8 cellular contexts compared by ENCODE assay signal in genomic region chr3:61561374-61562041, GRCh38. TPM values are rescaled to one million over a fixed set of nuclear protein-coding genes. Genes with fewer than 3 reads are reported as not detected.
DNase-seq lines count a peak whose midpoint lies in the region; ATAC-seq and TF ChIP-seq lines count a peak whose summit lies in the region.

Gene PTPRG, plus strand, starts transcription at chr3:61561571. Its CDS starts 717 bp downstream, at chr3:61562288.

- H3K4me2 ChIP-seq in trophoblast cell (ENCODE audit: low read length) = peak within 1 kb of the TSS; percentile 88

- H3K79me2 ChIP-seq in trophoblast cell (ENCODE audit: control insufficient read depth, insufficient read depth, low read length, poor library complexity) = peaks cover 14% of the 10 kb centered on the region

- H3K36me3 ChIP-seq in right atrium auricular region (no peaks in the 10 kb centered on the region), trophoblast cell (ENCODE audit: control insufficient read depth in 1 of 2, insufficient read depth in 2 of 2, low read length in 2 of 2) (no peaks in the 10 kb centered on the region)

- H2BK120ac ChIP-seq in trophoblast cell (ENCODE audit: insufficient read depth, low read length, poor library complexity) = peak within 1 kb of the TSS; percentile 94

- H4K91ac ChIP-seq in trophoblast cell (ENCODE audit: low read depth, low read length) = peak within 1 kb of the TSS; percentile 79

- H3K27me3 ChIP-seq in right atrium auricular region (no peaks in the 10 kb centered on the region), trophoblast cell (ENCODE audit: insufficient read depth, low read length) (peaks cover 2% of the 10 kb centered on the region)

- peaks cover 21% of the 10 kb centered on the region for H3K79me1 ChIP-seq in trophoblast cell (ENCODE audit: low read length)

- H3K4ac ChIP-seq in trophoblast cell (ENCODE audit: low read depth, low read length) = peak within 1 kb of the TSS; percentile 81

- H4K8ac ChIP-seq in trophoblast cell (ENCODE audit: low read depth, low read length) = peak within 1 kb of the TSS; percentile 91

- peak within 1 kb of the TSS; percentile 87 for H3K9ac ChIP-seq in trophoblast cell (ENCODE audit: low read length)

- no peak for TF ChIP-seq CTCF in right atrium auricular region (IDR thresholded peaks at IDR 0.05)

- H2AFZ ChIP-seq in trophoblast cell (ENCODE audit: insufficient read depth, low read length, poor library complexity) = peak within 1 kb of the TSS; percentile 92

- DNase-seq in AG20443 (ENCODE audit: low spot score) (peak; percentile 95), NCI-H748 (lab: John Stamatoyannopoulos, UW; ENCODE audit: unreplicated experiment) (peak; percentile 93), anterior cingulate cortex (lab: John Stamatoyannopoulos, UW) (peak; percentile 35 to 91 (median 72)), right atrium auricular region (ENCODE audit: low spot score) (peak; percentile 92), trophoblast cell (peak; percentile 79 to 95)
- DNase-seq in activated effector memory CD4-positive, alpha-beta T cell treated with Interleukin-2 at 50 U/mL for 16 hours = no peak

- no CpG with 5 or more reads among the region's 74 CpGs for WGBS in trophoblast cell (ENCODE audit: extremely low coverage, insufficient coverage, insufficient read length)

- peak within 1 kb of the TSS; percentile 67 for H4K12ac ChIP-seq in trophoblast cell (ENCODE audit: low read depth, low read length)

- ATAC-seq in GM18517 (IDR thresholded peaks at IDR 0.05; ENCODE audit: unreplicated experiment) = peak; percentile 57
- peak; percentile 61 for ATAC-seq in HG03342 (IDR thresholded peaks at IDR 0.05; ENCODE audit: unreplicated experiment)

- peaks cover 0 to 21% of the 10 kb centered on the region in 2 donors for H3K4me1 ChIP-seq in right atrium auricular region
- H3K4me1 ChIP-seq in trophoblast cell (ENCODE audit: control insufficient read depth in 1 of 2, insufficient read depth in 2 of 2, low read length in 2 of 2) = peaks cover 14 to 27% of the 10 kb centered on the region in 2 experiments

- H3K23ac ChIP-seq in trophoblast cell (ENCODE audit: low read length) = no peak within 1 kb of the TSS

- peak within 1 kb of the TSS; percentile 90 for H3K14ac ChIP-seq in trophoblast cell (ENCODE audit: low read length)

- peak within 1 kb of the TSS; percentile 90 for H3K18ac ChIP-seq in trophoblast cell (ENCODE audit: low read length)

- H3K4me3 ChIP-seq in right atrium auricular region (peak within 1 kb of the TSS; percentile 78 to 90), trophoblast cell (ENCODE audit: low read depth, low read length) (peak within 1 kb of the TSS; percentile 78)

- peak within 1 kb of the TSS; percentile 90 for H2BK5ac ChIP-seq in trophoblast cell (ENCODE audit: low read depth, low read length, poor library complexity)

- H3K27ac ChIP-seq in right atrium auricular region = peak within 1 kb of the TSS; percentile 95 to 98
- peak within 1 kb of the TSS; percentile 86 for H3K27ac ChIP-seq in trophoblast cell (ENCODE audit: low read depth, low read length)

- no peak within 1 kb of the TSS for H2AK5ac ChIP-seq in trophoblast cell (ENCODE audit: low read length)

- H2BK12ac ChIP-seq in trophoblast cell (ENCODE audit: low read length) = peak within 1 kb of the TSS; percentile 43

- peaks cover 0 to 7% of the 10 kb centered on the region in 2 donors for H3K9me3 ChIP-seq in right atrium auricular region
- H3K9me3 ChIP-seq in trophoblast cell (ENCODE audit: insufficient read depth, low read depth, low read length) = peaks cover 3% of the 10 kb centered on the region

RNA-seq across cellular contexts. Expression of gene PTPRG, which starts in this region (rescaled TPM):
- 10 to 100 TPM; 33.9 to 39.2 TPM for total RNA-seq in right atrium auricular region
- polyA plus RNA-seq in trophoblast cell (2013) = 11.0 and 11.9 TPM in 2 replicates
